ENCODE assay signal across 8 cellular contexts in genomic region chr16:3401719-3402397, GRCh38. TPM values are rescaled to one million over a fixed set of nuclear protein-coding genes. Genes with fewer than 3 reads are reported as not detected.
A peak's percentile ranks its signal among the peaks of the same experiment; 100 is the strongest.
DNase-seq lines count a peak whose midpoint lies in the region; ATAC-seq and TF ChIP-seq lines count a peak whose summit lies in the region.

No MANE protein-coding gene starts in this region.

- no peaks in the 10 kb centered on the region for H3F3A ChIP-seq in OCI-LY1 (ENCODE audit: insufficient read depth, low read length)

- H3K27ac ChIP-seq in OCI-LY1 (ENCODE audit: low read depth, low read length, poor library complexity, severe bottlenecking) (peak overlapping the region; percentile 39), coronary artery (peak overlapping the region; percentile 79 to 90)

- POLR2A ChIA-PET in activated CD4-positive, alpha-beta T cell treated with anti-CD3 and anti-CD28 coated beads, Interleukin-2, amount 10 ng/mL, durations not matched to agents 7 days and 5 days (lab: Charles Lee) = interaction anchor here (0.6 to 1.5 kb wide), 2 partner anchors 37 to 42 kb away, joined by 3 to 5 read pairs; partner anchors contain the start of genes NAA60 and ZNF597

- peak overlapping the region; percentile 88 for H3K27ac Mint-ChIP-seq in activated CD4-positive, alpha-beta T cell treated with anti-CD3 and anti-CD28 coated beads, Interleukin-2, amount 10 ng/mL, durations not matched to agents 7 days and 5 days

- H3K27me3 Mint-ChIP-seq in activated CD4-positive, alpha-beta T cell treated with anti-CD3 and anti-CD28 coated beads, Interleukin-2, amount 10 ng/mL, durations not matched to agents 7 days and 5 days = no peaks in the 10 kb centered on the region

- H3K79me2 ChIP-seq in OCI-LY1 (ENCODE audit: insufficient read depth, low read length) = peaks cover 10% of the 10 kb centered on the region

- H4K20me1 ChIP-seq in OCI-LY1 (ENCODE audit: insufficient read depth, low read length) = no peaks in the 10 kb centered on the region

- DNase-seq in activated CD4-positive, alpha-beta T cell treated with anti-CD3 and anti-CD28 coated beads, Interleukin-2, amount 10 ng/mL, durations not matched to agents 7 days and 5 days = no peak
- DNase-seq in activated CD4-positive, alpha-beta T cell treated with anti-CD3 and anti-CD28 coated beads, Interleukin-2, amount 50 U/mL, for 4 hours = no peak
- DNase-seq in coronary artery (ENCODE audit: low spot score) (no peak), myocyte (ENCODE audit: low read depth) (peak; percentile 12), NCI-H1694 (lab: John Stamatoyannopoulos, UW) (no peak), left lobe of liver (ENCODE audit: low spot score) (no peak)
- no peak for DNase-seq in stimulated activated CD4-positive, alpha-beta T cell treated with anti-CD3 and anti-CD28 coated beads, Interleukin-2, amount 100 ng/mL, for 48 hours

- H3K4me3 ChIP-seq in OCI-LY1 (ENCODE audit: low read depth, low read length, poor library complexity, severe bottlenecking) (peak overlapping the region; percentile 98), coronary artery (peak overlapping the region; percentile 92)

- no peak for ATAC-seq in left lobe of liver

- TF ChIP-seq CTCF in OCI-LY1 (IDR thresholded peaks at IDR 0.05; ENCODE audit: low read length) (no peak), coronary artery (IDR thresholded peaks at IDR 0.05) (no peak)

- H3K4me1 ChIP-seq in OCI-LY1 (ENCODE audit: insufficient read depth, low read length, severe bottlenecking) = peaks cover 15% of the 10 kb centered on the region

- H3K9me3 ChIP-seq in OCI-LY1 (ENCODE audit: low read length) = peaks cover 5% of the 10 kb centered on the region; the same call in 1 of the 2 replicates

- H3K36me3 ChIP-seq in OCI-LY1 (ENCODE audit: insufficient read depth, low read length) = peaks cover 59% of the 10 kb centered on the region

- H2AFZ ChIP-seq in OCI-LY1 (ENCODE audit: low read length) = no peak overlapping the region

- CTCF ChIA-PET in activated CD4-positive, alpha-beta T cell treated with anti-CD3 and anti-CD28 coated beads, Interleukin-2, amount 10 ng/mL, durations not matched to agents 7 days and 5 days (lab: Charles Lee) = interaction anchor here (0.6 to 2.3 kb wide), 8 partner anchors 9 to 902 kb away, joined by 3 to 7 read pairs (median 3); no protein-coding TSS in a partner anchor

- peaks cover 33% of the 10 kb centered on the region for H3K4me1 Mint-ChIP-seq in activated CD4-positive, alpha-beta T cell treated with anti-CD3 and anti-CD28 coated beads, Interleukin-2, amount 10 ng/mL, durations not matched to agents 7 days and 5 days

- peak overlapping the region; percentile 83 for H3K4me2 ChIP-seq in OCI-LY1 (ENCODE audit: low read length)

- H3K9me3 Mint-ChIP-seq in activated CD4-positive, alpha-beta T cell treated with anti-CD3 and anti-CD28 coated beads, Interleukin-2, amount 10 ng/mL, durations not matched to agents 7 days and 5 days = peaks cover 49% of the 10 kb centered on the region

- no peaks in the 10 kb centered on the region for H3K9me2 ChIP-seq in OCI-LY1 (ENCODE audit: low read depth, low read length)

- H3K36me3 Mint-ChIP-seq in activated CD4-positive, alpha-beta T cell treated with anti-CD3 and anti-CD28 coated beads, Interleukin-2, amount 10 ng/mL, durations not matched to agents 7 days and 5 days (ENCODE audit: low read depth) = peaks cover 73% of the 10 kb centered on the region

- H3K27me3 ChIP-seq in OCI-LY1 (ENCODE audit: insufficient read depth, low read length) = no peaks in the 10 kb centered on the region

- H3K4me3 Mint-ChIP-seq in activated CD4-positive, alpha-beta T cell treated with anti-CD3 and anti-CD28 coated beads, Interleukin-2, amount 10 ng/mL, durations not matched to agents 7 days and 5 days = peak overlapping the region; percentile 80

- peak overlapping the region; percentile 75 for H3K9ac ChIP-seq in OCI-LY1 (ENCODE audit: low read length)

RNA-seq across cellular contexts. Expression of gene ZNF174, which starts 0.8 kb away (rescaled TPM):
- 10 to 100 TPM; 11.4 to 12.7 TPM for total RNA-seq in activated CD4-positive, alpha-beta T cell treated with anti-CD3 and anti-CD28 coated beads, Interleukin-2, amount 10 ng/mL, durations not matched to agents 7 days and 5 days
- total RNA-seq in myocyte (20.7 and 22.7 TPM in 2 replicates), left lobe of liver (4.2 TPM)
- polyA plus RNA-seq in myocyte (2012) = 10.3 TPM

RNA-seq across cellular contexts. Expression of gene ZSCAN32, which starts 1.1 kb away (rescaled TPM):
- total RNA-seq in activated CD4-positive, alpha-beta T cell treated with anti-CD3 and anti-CD28 coated beads, Interleukin-2, amount 10 ng/mL, durations not matched to agents 7 days and 5 days = 10 to 100 TPM; 19.5 to 21.4 TPM
- 13.4 and 20.4 TPM in 2 replicates for total RNA-seq in myocyte
- polyA plus RNA-seq in myocyte (2012) = 12.9 TPM
- 5.6 TPM for total RNA-seq in left lobe of liver

RNA-seq across cellular contexts. Expression of gene ZNF597, which starts 41.4 kb away (rescaled TPM):
- total RNA-seq in activated CD4-positive, alpha-beta T cell treated with anti-CD3 and anti-CD28 coated beads, Interleukin-2, amount 10 ng/mL, durations not matched to agents 7 days and 5 days = 1 to 10 TPM; 2.5 to 2.7 TPM
- total RNA-seq in myocyte (2.2 and 2.9 TPM in 2 replicates), left lobe of liver (0.91 TPM)
- polyA plus RNA-seq in myocyte (2012) = 1.5 TPM

RNA-seq across cellular contexts. Expression of gene NAA60, which starts 41.6 kb away (rescaled TPM):
- 10 to 100 TPM; 42.6 to 59.1 TPM for total RNA-seq in activated CD4-positive, alpha-beta T cell treated with anti-CD3 and anti-CD28 coated beads, Interleukin-2, amount 10 ng/mL, durations not matched to agents 7 days and 5 days
- total RNA-seq in myocyte = 16.0 and 22.2 TPM in 2 replicates
- 66.6 TPM for polyA plus RNA-seq in myocyte (2012)
- total RNA-seq in left lobe of liver = 39.5 TPM

RNA-seq across cellular contexts. Expression of gene OR2C1, which starts 46.2 kb away (rescaled TPM):
- not detected for total RNA-seq in activated CD4-positive, alpha-beta T cell treated with anti-CD3 and anti-CD28 coated beads, Interleukin-2, amount 10 ng/mL, durations not matched to agents 7 days and 5 days
- total RNA-seq in myocyte (0.88 TPM in 1 of 2 replicates, not detected in the other), left lobe of liver (not detected)
- polyA plus RNA-seq in myocyte (2012) = 0.20 TPM
